Comparison of ENCODE assay signal across 1 cellular context in genomic region chr6:46215213-46215612, GRCh38.
TF ChIP-seq lines count a peak whose summit lies in the region.

No MANE protein-coding gene starts in this region.

TF ChIP-seq in H1, 55 proteins besides CTCF, POLR2A, EP300 and RAD21 (continued from another document):
- TF ChIP-seq CHD7 (IDR thresholded peaks at IDR 0.05; ENCODE audit: insufficient replicate concordance, low read length) (no peak), TEAD4 (IDR thresholded peaks at IDR 0.05; ENCODE audit: low read depth, low read length) (no peak), CTBP2 (IDR thresholded peaks at IDR 0.05; ENCODE audit: borderline replicate concordance, insufficient read depth, insufficient read length, low read length) (no peak), ATF2 (IDR thresholded peaks at IDR 0.05; ENCODE audit: low read length) (no peak), SIN3A (conservative IDR thresholded peaks at IDR 0.05 in 1 of 2, IDR thresholded peaks at IDR 0.05 in 1 of 2; ENCODE audit: low read depth in 1 of 2, low read length in 2 of 2) (no peak), GABPA (IDR thresholded peaks at IDR 0.05; ENCODE audit: borderline replicate concordance, insufficient read depth, low read length) (no peak), POU5F1 (IDR thresholded peaks at IDR 0.05; ENCODE audit: low read depth, low read length) (no peak), SUZ12 (IDR thresholded peaks at IDR 0.05; ENCODE audit: low read length) (no peak), BCL11A (IDR thresholded peaks at IDR 0.05; ENCODE audit: low read depth in 2 of 2, low read length in 2 of 2) (no peak), RXRA (IDR thresholded peaks at IDR 0.05; ENCODE audit: insufficient read depth, low read depth, low read length) (no peak), CREB1 (IDR thresholded peaks at IDR 0.05) (no peak), TCF12 (IDR thresholded peaks at IDR 0.05; ENCODE audit: low read depth, low read length) (peak; percentile 61; the same call in 1 of the 2 replicates), CEBPB (IDR thresholded peaks at IDR 0.05; ENCODE audit: low read depth, low read length) (no peak), SP1 (IDR thresholded peaks at IDR 0.05; ENCODE audit: low read depth, low read length) (no peak)
TF ChIP-seq in H1: peak in this region for 2.
